10 cellular contexts compared by ENCODE assay signal in genomic region chr6:166942393-166943168, GRCh38. TPM values are rescaled to one million over a fixed set of nuclear protein-coding genes. Genes with fewer than 3 reads are reported as not detected.
DNase-seq lines count a peak whose midpoint lies in the region; ATAC-seq and TF ChIP-seq lines count a peak whose summit lies in the region.
"Had no signal": no experiment of that assay in that cellular context is flagged by ENCODE, and none has a peak within 500 bp of the region (broad histone marks: within the 10 kb centered on the region; RNA-seq: fewer than 3 reads in every experiment).

No MANE protein-coding gene starts in this region.

- DNase-seq in left cardiac atrium (peak; percentile 47), Right ventricle myocardium superior (no peak), lower lobe of right lung (peak; percentile 62), NCI-H748 (lab: John Stamatoyannopoulos, UW; ENCODE audit: unreplicated experiment) (no peak), cortex of kidney (lab: John Stamatoyannopoulos, UW) (no peak)
- peak; percentile 85 for DNase-seq in activated effector memory CD4-positive, alpha-beta T cell treated with anti-CD3 and anti-CD28 coated beads, Interleukin-2, amount 50 U/mL, for 16 hours
- no peak for DNase-seq in stimulated activated naive CD8-positive, alpha-beta T cell treated with anti-CD3 and anti-CD28 coated beads, Interleukin-15, amount 100 ng/mL, for 72 hours
- DNase-seq: NCI-H187 treated with DMSO at 0.1 percent for 48 hours had no signal

- no peaks in the 10 kb centered on the region for H3K4me1 ChIP-seq in lower lobe of right lung

- no peaks in the 10 kb centered on the region for H3K9me3 ChIP-seq in lower lobe of right lung

- H3K9me3 Mint-ChIP-seq in stimulated activated naive CD8-positive, alpha-beta T cell treated with anti-CD3 and anti-CD28 coated beads, Interleukin-15, amount 100 ng/mL, for 72 hours: no peaks in the 10 kb centered on the region

- H3K4me1 Mint-ChIP-seq in stimulated activated naive CD8-positive, alpha-beta T cell treated with anti-CD3 and anti-CD28 coated beads, Interleukin-15, amount 100 ng/mL, for 72 hours: peaks cover 17% of the 10 kb centered on the region

- H3K27me3 Mint-ChIP-seq in stimulated activated naive CD8-positive, alpha-beta T cell treated with anti-CD3 and anti-CD28 coated beads, Interleukin-15, amount 100 ng/mL, for 72 hours: no peaks in the 10 kb centered on the region

- TF ChIP-seq CTCF in lower lobe of right lung (IDR thresholded peaks at IDR 0.05): no peak

- intact Hi-C loops in left cardiac atrium (cut with DNase I): loop anchor here in 1 of 2 donors (10.0 kb wide), 1 partner anchor 168 kb away; no protein-coding TSS in a partner anchor
- intact Hi-C loops in Right ventricle myocardium superior (cut with DNase I): no loop called here
- intact Hi-C loops in lower lobe of right lung (cut with DNase I): no loop called here

- H3K4me3 ChIP-seq in lower lobe of right lung: no peak overlapping the region

- peak overlapping the region in 1 of 2 donors; percentile 14 for H3K27ac Mint-ChIP-seq in stimulated activated naive CD8-positive, alpha-beta T cell treated with anti-CD3 and anti-CD28 coated beads, Interleukin-15, amount 100 ng/mL, for 72 hours

- ATAC-seq in left cardiac atrium (peak; percentile 72 to 88), Right ventricle myocardium superior (ENCODE audit: poor library complexity) (no peak), lower lobe of right lung (peak; percentile 31 to 50), HG03095 (IDR thresholded peaks at IDR 0.05; ENCODE audit: unreplicated experiment) (no peak)
- ATAC-seq in stimulated activated naive CD8-positive, alpha-beta T cell treated with anti-CD3 and anti-CD28 coated beads, Interleukin-15, amount 100 ng/mL, for 72 hours: peak; percentile 74
- ATAC-seq: HCT116 had no signal

- H3K4me3 Mint-ChIP-seq in stimulated activated naive CD8-positive, alpha-beta T cell treated with anti-CD3 and anti-CD28 coated beads, Interleukin-15, amount 100 ng/mL, for 72 hours: no peak overlapping the region

- no peak overlapping the region for H3K27ac ChIP-seq in lower lobe of right lung

- no peaks in the 10 kb centered on the region for H3K27me3 ChIP-seq in lower lobe of right lung (ENCODE audit: low read depth)

- peaks cover 63% of the 10 kb centered on the region for H3K36me3 ChIP-seq in lower lobe of right lung

RNA-seq across cellular contexts. Expression of gene RNASET2, which starts 13.8 kb away (rescaled TPM):
- 10 to 100 TPM; 18.3 to 27.9 TPM for total RNA-seq in left cardiac atrium
- 12.3 TPM for total RNA-seq in Right ventricle myocardium superior
- total RNA-seq in lower lobe of right lung: 103 TPM

RNA-seq across cellular contexts. Expression of gene CEP43, which starts 56.6 kb away (rescaled TPM):
- 10 to 100 TPM in 1 of 2 donors, 1 to 10 TPM in 1; 8.9 to 10.2 TPM for total RNA-seq in left cardiac atrium
- total RNA-seq in Right ventricle myocardium superior: 13.2 TPM
- total RNA-seq in lower lobe of right lung: 13.3 TPM

Comparison
In these comparisons a context has a peak if more than half of its experiments do, and no peak if none do; other contexts are left out.
1. ATAC-seq: peak in left cardiac atrium (2 of 2), lower lobe of right lung (2 of 2) and stimulated activated naive CD8-positive, alpha-beta T cell treated with anti-CD3 and anti-CD28 coated beads, Interleukin-15, amount 100 ng/mL, for 72 hours (single experiment); none in Right ventricle myocardium superior (single experiment) and HG03095 (single experiment).
2. DNase-seq: peak in left cardiac atrium (single experiment), activated effector memory CD4-positive, alpha-beta T cell treated with anti-CD3 and anti-CD28 coated beads, Interleukin-2, amount 50 U/mL, for 16 hours (single experiment) and lower lobe of right lung (single experiment); none in Right ventricle myocardium superior (single experiment), stimulated activated naive CD8-positive, alpha-beta T cell treated with anti-CD3 and anti-CD28 coated beads, Interleukin-15, amount 100 ng/mL, for 72 hours (0 of 2), NCI-H748 (single experiment) and cortex of kidney (single experiment).